33 cellular contexts compared by ENCODE assay signal in the genomic region with DNA sequence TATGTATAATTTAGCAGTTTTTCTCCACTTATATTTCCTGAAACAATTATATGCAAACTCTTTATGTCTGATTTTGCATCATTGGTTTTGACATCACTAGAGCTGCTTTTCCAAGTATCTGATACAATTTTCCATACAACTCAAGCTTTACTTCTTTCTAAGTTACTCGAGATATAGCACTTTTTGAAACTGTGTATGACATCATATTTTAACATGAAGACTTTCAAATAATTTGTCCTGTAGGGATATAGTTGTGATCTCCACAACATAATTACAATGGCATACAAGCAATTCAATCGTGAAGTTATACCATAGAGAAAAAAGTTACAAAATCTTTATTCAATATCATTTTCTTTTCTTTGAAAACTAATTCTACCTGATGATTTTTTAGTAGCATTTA.
"Had no signal": no experiment of that assay in that cellular context is flagged by ENCODE, and none has a peak within 500 bp of the region (broad histone marks: within the 10 kb centered on the region; RNA-seq: fewer than 3 reads in every experiment).

No MANE protein-coding gene starts in this region.

- H3K4me3 ChIP-seq: MG63 had no signal

- DNase-seq: Kasumi-1, MG63, MM.1S, MV-4-11, NCI-H1048, NCI-H1092, NCI-H1092 treated with DMSO at 0.1 percent for 48 hours, NCI-H1105, NCI-H1105 treated with DMSO at 0.1 percent for 48 hours, NCI-H1417, NCI-H1417 treated with DMSO at 0.1 percent for 48 hours, NCI-H1436, NCI-H1436 treated with DMSO at 0.1 percent for 48 hours, NCI-H146, NCI-H1694, NCI-H1694 treated with DMSO at 0.1 percent for 48 hours, NCI-H187, NCI-H187 treated with DMSO at 0.1 percent for 48 hours, NCI-H1930, NCI-H2029, NCI-H2029 treated with DMSO at 0.1 percent for 48 hours, NCI-H2081, NCI-H2081 treated with DMSO at 0.1 percent for 48 hours, NCI-H2107, NCI-H2171, NCI-H2171 treated with DMSO at 0.1 percent for 48 hours, NCI-H2227 treated with DMSO at 0.1 percent for 48 hours, NCI-H226, NCI-H345, NCI-H446, NCI-H446 treated with DMSO at 0.1 percent for 48 hours, NCI-H510A, NCI-H510A treated with DMSO at 0.1 percent for 48 hours had no signal

- H3K9me3 ChIP-seq: MG63 had no signal

- H3K36me3 ChIP-seq: MG63 had no signal
